Comparison of ENCODE assay signal across 11 cellular contexts in genomic region chr10:117461766-117462423, GRCh38.
A peak's percentile ranks its signal among the peaks of the same experiment; 100 is the strongest.
DNase-seq lines count a peak whose midpoint lies in the region; ATAC-seq lines count a peak whose summit lies in the region.
"Had no signal": no experiment of that assay in that cellular context is flagged by ENCODE, and none has a peak within 500 bp of the region (broad histone marks: within the 10 kb centered on the region; RNA-seq: fewer than 3 reads in every experiment).

No MANE protein-coding gene starts in this region.

- H3K4me3 ChIP-seq in skin epidermis, result no peak overlapping the region
- H3K4me3 ChIP-seq: right lobe of liver had no signal

- H3K27ac ChIP-seq in skin epidermis, result peak overlapping the region in 20 of 21 experiments; percentile 39 to 89 (median 72)
- H3K27ac ChIP-seq: right lobe of liver had no signal

- ATAC-seq in GM19035 (IDR thresholded peaks at IDR 0.05; ENCODE audit: unreplicated experiment), result no peak
- ATAC-seq: effector memory CD8-positive, alpha-beta T cell; right lobe of liver had no signal

- DNase-seq in HCEC 1CT (peak; percentile 96), RKO (ENCODE audit: low spot score) (peak; percentile 88), glomerular endothelial cell (ENCODE audit: extremely low read depth, low read depth, low spot score) (peak; percentile 74), NCI-H1694 (lab: John Stamatoyannopoulos, UW) (no peak), GDM1 (lab: John Stamatoyannopoulos, UW) (no peak), NCI-H748 treated with DMSO at 0.1 percent for 48 hours (lab: John Stamatoyannopoulos, UW) (no peak)
- DNase-seq: effector memory CD8-positive, alpha-beta T cell; NCI-H510A treated with DMSO at 0.1 percent for 48 hours; right lobe of liver had no signal

Comparison
In these comparisons a context has a peak if more than half of its experiments do, and no peak if none do; other contexts are left out.
1. DNase-seq: peak in HCEC 1CT (single experiment), RKO (single experiment) and glomerular endothelial cell (single experiment); none in NCI-H1694 (single experiment), GDM1 (single experiment) and NCI-H748 treated with DMSO at 0.1 percent for 48 hours (single experiment).